Comparison of ENCODE assay signal across 22 cellular contexts in the genomic region with DNA sequence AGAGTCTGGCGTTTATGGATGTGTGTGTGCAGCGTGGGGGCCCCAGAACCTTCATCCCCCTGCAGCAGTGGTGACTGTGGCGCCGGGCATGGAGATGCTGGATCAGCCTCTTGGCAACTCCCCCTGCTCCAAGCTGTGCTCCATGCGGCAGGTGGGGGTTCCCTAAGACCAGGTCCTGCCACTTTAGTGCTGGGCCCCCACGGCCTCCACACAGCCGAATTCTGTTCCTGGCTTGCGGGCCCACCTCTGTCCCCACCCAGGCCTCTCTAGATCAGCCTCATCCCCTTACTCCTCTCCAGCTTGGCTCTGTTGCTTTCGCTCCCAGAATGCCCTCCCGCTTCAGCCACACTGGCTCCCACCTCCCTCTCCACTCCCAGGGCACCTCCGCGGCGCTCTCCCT. TPM values are rescaled to one million over a fixed set of nuclear protein-coding genes. Genes with fewer than 3 reads are reported as not detected.
A peak's percentile ranks its signal among the peaks of the same experiment; 100 is the strongest.
DNase-seq lines count a peak whose midpoint lies in the region; TF ChIP-seq lines count a peak whose summit lies in the region.
"Had no signal": no experiment of that assay in that cellular context is flagged by ENCODE, and none has a peak within 500 bp of the region (broad histone marks: within the 10 kb centered on the region; RNA-seq: fewer than 3 reads in every experiment).

No MANE protein-coding gene starts in this region.

- no peak overlapping the region for H2BK5ac ChIP-seq in neuronal stem cell (ENCODE audit: low read length)

- H3K4me2 ChIP-seq in neuronal stem cell (ENCODE audit: insufficient read depth, low read length, poor library complexity, severe bottlenecking): no peak overlapping the region
- H3K4me2 ChIP-seq: BLaER1 had no signal

- H3K23ac ChIP-seq in neuronal stem cell (ENCODE audit: low read depth, low read length, poor library complexity): no peak overlapping the region

- H3K4me1 ChIP-seq in neuronal stem cell (ENCODE audit: control insufficient read depth in 2 of 2, insufficient read depth in 1 of 2, low read depth in 1 of 2, low read length in 2 of 2): no peaks in the 10 kb centered on the region
- H3K4me1 ChIP-seq: BE2C had no signal

- POLR2A ChIA-PET in RWPE1 (lab: Yijun Ruan, JAX; ENCODE audit: low non-redundant PET): no interaction called here

- H2BK12ac ChIP-seq in neuronal stem cell (ENCODE audit: low read length): no peak overlapping the region

- H4K8ac ChIP-seq in neuronal stem cell (ENCODE audit: low read depth, low read length): peak overlapping the region; percentile 32

- H3K9ac ChIP-seq in neuronal stem cell (ENCODE audit: low read depth, low read length, poor library complexity): no peak overlapping the region
- H3K9ac ChIP-seq: BLaER1 had no signal

- H3K27me3 ChIP-seq in neuronal stem cell (ENCODE audit: control insufficient read depth in 3 of 3, insufficient read depth in 3 of 3, low read depth in 1 of 3, low read length in 3 of 3): no peaks in the 10 kb centered on the region
- H3K27me3 ChIP-seq in H7 (ENCODE audit: control insufficient read depth, insufficient read depth, low read length): no peaks in the 10 kb centered on the region
- H3K27me3 ChIP-seq: BE2C, BLaER1 had no signal

- CTCF ChIA-PET in RWPE1 (lab: Yijun Ruan, JAX): no interaction called here

- H3K14ac ChIP-seq in neuronal stem cell (ENCODE audit: low read length): no peak overlapping the region

- no peak overlapping the region for H3K4me3 ChIP-seq in neuronal stem cell (ENCODE audit: low read length in 2 of 2)
- H3K4me3 ChIP-seq in H7 (ENCODE audit: insufficient read depth, low read depth, low read length): no peak overlapping the region
- H3K4me3 ChIP-seq: BLaER1, GM12878 had no signal

- DNase-seq in RWPE1 (ENCODE audit: low spot score): no peak
- no peak for DNase-seq in neuronal stem cell (ENCODE audit: low spot score)
- DNase-seq in H7: no peak
- DNase-seq in NCI-H187 treated with DMSO at 0.1 percent for 48 hours (lab: John Stamatoyannopoulos, UW): no peak
- no peak for DNase-seq in RPMI8226
- DNase-seq: 8988T; ACHN; BE2C; C1 segment of cervical spinal cord; CD4-positive, alpha-beta memory T cell; CD4-positive, CD25-positive, alpha-beta regulatory T cell; CD8-positive, alpha-beta memory T cell; COR-L47; DMS 273 treated with DMSO at 0.1 percent for 48 hours; DMS153; DMS53; DMS79; DND-41; EL; GDM1 had no signal

- no peak overlapping the region for H2AK5ac ChIP-seq in neuronal stem cell (ENCODE audit: low read depth, low read length)

- no peak for TF ChIP-seq CTCF in RWPE1 (conservative IDR thresholded peaks at IDR 0.05; ENCODE audit: low read depth)

- H3K18ac ChIP-seq in neuronal stem cell (ENCODE audit: low read length): no peak overlapping the region

- H2BK15ac ChIP-seq in neuronal stem cell (ENCODE audit: low read length): no peak overlapping the region

- no peak overlapping the region for H2BK120ac ChIP-seq in neuronal stem cell (ENCODE audit: low read depth, low read length)

- H3K9me3 ChIP-seq in neuronal stem cell (replicated peaks in 1 of 2; ENCODE audit: control insufficient read depth in 2 of 2, insufficient read depth in 1 of 2, low read depth in 1 of 2, low read length in 2 of 2): peaks cover 0 to 2% of the 10 kb centered on the region in 2 donors
- H3K9me3 ChIP-seq: BE2C, BLaER1 had no signal

- peaks cover 4 to 41% of the 10 kb centered on the region in 2 donors for H3K36me3 ChIP-seq in neuronal stem cell (replicated peaks in 1 of 2; ENCODE audit: control insufficient read depth in 2 of 2, insufficient read depth in 2 of 2, low read length in 2 of 2)
- no peaks in the 10 kb centered on the region for H3K36me3 ChIP-seq in H7 (replicated peaks; ENCODE audit: control insufficient read depth, insufficient read depth, low read length)
- H3K36me3 ChIP-seq: BE2C, BLaER1 had no signal

- H3K27ac ChIP-seq in RWPE1: 0 out of 2 replicates have a peak overlapping the region, but pooled peaks have one; percentile 16
- H3K27ac ChIP-seq in neuronal stem cell (replicated peaks; ENCODE audit: low read length): no peak overlapping the region
- H3K27ac ChIP-seq: BLaER1 had no signal

- no peak overlapping the region for H2AFZ ChIP-seq in neuronal stem cell (ENCODE audit: low read length)

- WGBS in neuronal stem cell (ENCODE audit: extremely low coverage in 2 of 2, insufficient read length in 2 of 2, insufficient replicate concordance in 1 of 2), 2 donors: no CpG with 5 or more reads among the region's 13 CpGs

- H3K4ac ChIP-seq in neuronal stem cell (ENCODE audit: low read length): no peak overlapping the region

- no peak overlapping the region for H4K91ac ChIP-seq in neuronal stem cell (ENCODE audit: low read depth, low read length, poor library complexity)

- no peaks in the 10 kb centered on the region for H3K79me1 ChIP-seq in neuronal stem cell (ENCODE audit: low read depth, low read length)

RNA-seq across cellular contexts. Expression of gene TRMU, which starts 59.6 kb away (rescaled TPM):
- polyA plus RNA-seq in neuronal stem cell (2013, experiment 1 of 2): 30.9 TPM
- polyA plus RNA-seq in neuronal stem cell (2013, experiment 2 of 2): 33.3 TPM
- total RNA-seq in H7 (2014; rRNA removed; shearing (Covaris generic)): 72.9 and 76.2 TPM in 2 replicates
